Comparison of ENCODE assay signal across 23 cellular contexts in genomic region chr6:97077380-97077779, GRCh38.
A peak's percentile ranks its signal among the peaks of the same experiment; 100 is the strongest.
DNase-seq lines count a peak whose midpoint lies in the region; ATAC-seq and TF ChIP-seq lines count a peak whose summit lies in the region.
"Had no signal": no experiment of that assay in that cellular context is flagged by ENCODE, and none has a peak within 500 bp of the region (broad histone marks: within the 10 kb centered on the region; RNA-seq: fewer than 3 reads in every experiment).

No MANE protein-coding gene starts in this region.

- no peaks in the 10 kb centered on the region for H3F3A ChIP-seq in GM23338 (replicated peaks; ENCODE audit: low read depth)

- intact Hi-C loops in A673 (cut with micrococcal nuclease; ENCODE audit: unreplicated experiment) (loop anchor here (10.0 kb wide), 1 partner anchor 107 kb away; no protein-coding TSS in a partner anchor), right lobe of liver (cut with DNase I) (no loop called here)

- H3K27me3 ChIP-seq in A673 (replicated peaks; ENCODE audit: insufficient read depth, low read depth, low read length, poor library complexity) = no peaks in the 10 kb centered on the region
- no peaks in the 10 kb centered on the region for H3K27me3 ChIP-seq in GM23338 (ENCODE audit: insufficient read depth)
- H3K27me3 ChIP-seq in right lobe of liver = no peaks in the 10 kb centered on the region

- no peaks in the 10 kb centered on the region for H4K20me1 ChIP-seq in GM23338 (replicated peaks; ENCODE audit: insufficient read depth)

- TF ChIP-seq CTCF in A673 (conservative IDR thresholded peaks at IDR 0.05; ENCODE audit: low read depth, low read length) (peak; percentile 40), GM23338 (conservative IDR thresholded peaks at IDR 0.05; ENCODE audit: low read depth in 2 of 2) (peak; percentile 17 to 36; a peak in 2 of 4 replicates), cardiac fibroblast (IDR thresholded peaks at IDR 0.05; ENCODE audit: low read depth, low read length) (no peak), fibroblast of the aortic adventitia (IDR thresholded peaks at IDR 0.05; ENCODE audit: insufficient read depth, low read length) (peak; percentile 1), right lobe of liver (IDR thresholded peaks at IDR 0.05) (no peak)

- BruUV-seq in A673 (replicated peaks; lab: Mats Ljungman, UMichigan) = no TSS peak

- H3K4me2 ChIP-seq in GM23338 = no peak overlapping the region
- H3K4me2 ChIP-seq: A549, PC-9 had no signal

- TF ChIP-seq POLR2A in right lobe of liver (IDR thresholded peaks at IDR 0.05) = no peak

- H3K27ac ChIP-seq in A673 (ENCODE audit: low read depth, low read length, poor library complexity, severe bottlenecking) (no peak overlapping the region), GM23338 (ENCODE audit: low read depth) (no peak overlapping the region), right lobe of liver (no peak overlapping the region)
- H3K27ac ChIP-seq: A549, GM23248, HL-60, PC-9, RWPE1 had no signal

- ATAC-seq in GM23338 = no peak
- ATAC-seq in right lobe of liver = no peak
- ATAC-seq: A549 had no signal

- H3K4me1 Mint-ChIP-seq in GM23338 = peaks cover 15% of the 10 kb centered on the region

- H3K4me3 ChIP-seq in A673 (ENCODE audit: low read depth, low read length, poor library complexity, severe bottlenecking) (no peak overlapping the region), GM23338 (no peak overlapping the region), cardiac fibroblast (replicated peaks in 1 of 2; ENCODE audit: low read depth in 2 of 2, low read length in 2 of 2) (no peak overlapping the region), fibroblast of the aortic adventitia (ENCODE audit: low read depth, low read length) (no peak overlapping the region), right lobe of liver (no peak overlapping the region)
- H3K4me3 ChIP-seq: A549, GM23248, HAP-1, PC-9 had no signal

- POLR2A ChIA-PET in A673 (lab: Charles Lee; ENCODE audit: low non-redundant PET) = no interaction called here

- no peak overlapping the region for H2AFZ ChIP-seq in GM23338
- H2AFZ ChIP-seq: GM23248, PC-9 had no signal

- H3K4me1 ChIP-seq in A673 (ENCODE audit: insufficient read depth, low read length, poor library complexity, severe bottlenecking) (peaks cover 16% of the 10 kb centered on the region), GM23338 (ENCODE audit: insufficient read depth) (peaks cover 5% of the 10 kb centered on the region), right lobe of liver (no peaks in the 10 kb centered on the region)
- H3K4me1 ChIP-seq: A549, HAP-1 had no signal

- peaks cover 8% of the 10 kb centered on the region; the same call in 1 of the 2 replicates for H3K9me2 ChIP-seq in GM23338 (ENCODE audit: insufficient read depth)

- WGBS in right lobe of liver (ENCODE audit: insufficient coverage, low coverage, low lambda C conversion rate, missing lambda C conversion rate) = 88% methylated on average over 1 of the region's 1 CpG

- no peak overlapping the region for H3K4me3 Mint-ChIP-seq in GM23338
- H3K4me3 Mint-ChIP-seq: CD4-positive, alpha-beta memory T cell had no signal

- H3K27me3 Mint-ChIP-seq in GM23338 (ENCODE audit: insufficient read depth, low read depth, poor library complexity) = no peaks in the 10 kb centered on the region
- H3K27me3 Mint-ChIP-seq: CD4-positive, alpha-beta memory T cell had no signal

- H3K36me3 Mint-ChIP-seq in GM23338 (ENCODE audit: low read depth) = peaks cover 3% of the 10 kb centered on the region; the same call in 1 of the 3 replicates
- H3K36me3 Mint-ChIP-seq: CD4-positive, alpha-beta memory T cell had no signal

- DNase-seq in A673 (ENCODE audit: low spot score) = peak; percentile 24
- DNase-seq in GM23338 (ENCODE audit: low spot score) = peak; percentile 12
- peak; percentile 4 to 7 for DNase-seq in cardiac fibroblast (ENCODE audit: low read depth in 2 of 2)
- no peak for DNase-seq in fibroblast of the aortic adventitia (ENCODE audit: low read depth)
- DNase-seq in COLO668 (lab: John Stamatoyannopoulos, UW; ENCODE audit: unreplicated experiment) = no peak
- no peak for DNase-seq in SHP77 (lab: John Stamatoyannopoulos, UW)
- DNase-seq in right lobe of liver = no peak
- no peak for DNase-seq in NCI-H2196 treated with DMSO at 0.1 percent for 48 hours (lab: John Stamatoyannopoulos, UW; ENCODE audit: unreplicated experiment)
- DNase-seq: CD4-positive, alpha-beta memory T cell; DMS153; GM23248; KBM-7; NCI-H1092 treated with DMSO at 0.1 percent for 48 hours; NCI-H2029 treated with DMSO at 0.1 percent for 48 hours; NCI-H2171 treated with DMSO at 0.1 percent for 48 hours; NCI-H446; NCI-H526 treated with DMSO at 0.1 percent for 48 hours; PC-9; SIG-M5 had no signal

- no peaks in the 10 kb centered on the region for H3K79me2 ChIP-seq in GM23338 (replicated peaks; ENCODE audit: insufficient read depth)

- no peak overlapping the region for H3K27ac Mint-ChIP-seq in GM23338
- H3K27ac Mint-ChIP-seq: CD4-positive, alpha-beta memory T cell had no signal

- CTCF ChIA-PET in A673 (lab: Charles Lee) = no interaction called here

- H3K9me3 ChIP-seq in A673 (ENCODE audit: low read depth, low read length, poor library complexity, severe bottlenecking) (no peaks in the 10 kb centered on the region), right lobe of liver (no peaks in the 10 kb centered on the region)
- H3K9me3 ChIP-seq: A549, HAP-1 had no signal

- H3K36me3 ChIP-seq in A673 (ENCODE audit: insufficient read depth, low read length, poor library complexity, severe bottlenecking) (no peaks in the 10 kb centered on the region), GM23338 (ENCODE audit: insufficient read depth) (no peaks in the 10 kb centered on the region), right lobe of liver (no peaks in the 10 kb centered on the region)
- H3K36me3 ChIP-seq: HAP-1 had no signal

- H3K9me3 Mint-ChIP-seq in GM23338 = peaks cover 4% of the 10 kb centered on the region; the same call in 2 of the 3 replicates
- H3K9me3 Mint-ChIP-seq: CD4-positive, alpha-beta memory T cell had no signal

TF ChIP-seq in GM23338, 12 proteins besides CTCF, POLR2A, EP300 and RAD21 (continues in another document):
- TF ChIP-seq STAT1 (IDR thresholded peaks at IDR 0.05; ENCODE audit: unreplicated experiment) (no peak), EZH2 (IDR thresholded peaks at IDR 0.05; ENCODE audit: low read depth, unreplicated experiment) (no peak), CREB1 (CRISPR knock-in tag; IDR thresholded peaks at IDR 0.05; ENCODE audit: low read depth) (no peak), REST (IDR thresholded peaks at IDR 0.05; ENCODE audit: unreplicated experiment) (no peak), JUNB (IDR thresholded peaks at IDR 0.05; ENCODE audit: unreplicated experiment) (no peak)

Comparison
In these comparisons a context has a peak if more than half of its experiments do, and no peak if none do; other contexts are left out.
1. DNase-seq: peak in A673 (single experiment), GM23338 (single experiment) and cardiac fibroblast (2 of 2); none in fibroblast of the aortic adventitia (single experiment), COLO668 (single experiment), SHP77 (0 of 2), right lobe of liver (0 of 3) and NCI-H2196 treated with DMSO at 0.1 percent for 48 hours (single experiment).
2. CTCF ChIP-seq: peak in A673 (single experiment), GM23338 (2 of 2) and fibroblast of the aortic adventitia (single experiment); none in cardiac fibroblast (single experiment) and right lobe of liver (0 of 4).